ENCODE assay signal across 8 cellular contexts in genomic region chr3:42635111-42635510, GRCh38. TPM values are rescaled to one million over a fixed set of nuclear protein-coding genes. Genes with fewer than 3 reads are reported as not detected.
A peak's percentile ranks its signal among the peaks of the same experiment; 100 is the strongest.
DNase-seq lines count a peak whose midpoint lies in the region; ATAC-seq and TF ChIP-seq lines count a peak whose summit lies in the region.
"Had no signal": no experiment of that assay in that cellular context is flagged by ENCODE, and none has a peak within 500 bp of the region (broad histone marks: within the 10 kb centered on the region; RNA-seq: fewer than 3 reads in every experiment).

No MANE protein-coding gene starts in this region.

- peaks cover 46% of the 10 kb centered on the region for H3K36me3 ChIP-seq in PC-9 (ENCODE audit: low read depth)

- CTCF ChIA-PET in PC-9 (lab: Charles Lee), result no interaction called here

- H3K9me3 ChIP-seq in PC-9 (ENCODE audit: insufficient read depth, low read depth), result no peaks in the 10 kb centered on the region
- H3K9me3 ChIP-seq: gastrocnemius medialis, right atrium auricular region had no signal

- 0 out of 2 replicates have a peak, but pooled peaks have one; percentile 12 for TF ChIP-seq CTCF in PC-9 (conservative IDR thresholded peaks at IDR 0.05)

- DNase-seq in PC-9 (peak in 1 of 2 experiments; percentile 41), glomerular visceral epithelial cell (ENCODE audit: extremely low spot score) (peak; percentile 16), dedifferentiated amniotic fluid mesenchymal stem cell (ENCODE audit: extremely low spot score) (no peak)
- DNase-seq: gastrocnemius medialis had no signal

- no peak overlapping the region for H3K4me3 ChIP-seq in PC-9
- H3K4me3 ChIP-seq: gastrocnemius medialis, right atrium auricular region had no signal

- no peak overlapping the region for H3K27ac ChIP-seq in PC-9
- H3K27ac ChIP-seq: right atrium auricular region had no signal

- H3F3A ChIP-seq in PC-9 (ENCODE audit: insufficient read depth, low read depth), result peaks cover 8% of the 10 kb centered on the region; the same call in 1 of the 2 replicates

- intact Hi-C loops in PC-9 (cut with micrococcal nuclease; ENCODE audit: unreplicated experiment), result no loop called here

- H3K9me2 ChIP-seq in PC-9 (ENCODE audit: insufficient read depth), result no peaks in the 10 kb centered on the region

- H3K4me2 ChIP-seq in PC-9, result no peak overlapping the region

- POLR2A ChIA-PET in PC-9 (lab: Charles Lee; ENCODE audit: unreplicated experiment), result no interaction called here

- no peaks in the 10 kb centered on the region for H3K27me3 ChIP-seq in PC-9 (ENCODE audit: insufficient read depth, low read depth)
- H3K27me3 ChIP-seq: gastrocnemius medialis, right atrium auricular region had no signal

- H2AFZ ChIP-seq in PC-9, result no peak overlapping the region

- ATAC-seq in GM19351 (IDR thresholded peaks at IDR 0.05; ENCODE audit: unreplicated experiment) (peak; percentile 62), GM21576 (IDR thresholded peaks at IDR 0.05; ENCODE audit: unreplicated experiment) (no peak), GM18498 (IDR thresholded peaks at IDR 0.05; ENCODE audit: unreplicated experiment) (no peak)
- ATAC-seq: gastrocnemius medialis had no signal

- H3K79me2 ChIP-seq in PC-9 (ENCODE audit: low read depth), result no peaks in the 10 kb centered on the region

- no peaks in the 10 kb centered on the region for H4K20me1 ChIP-seq in PC-9 (ENCODE audit: insufficient read depth)

- peaks cover 10% of the 10 kb centered on the region; the same call in 1 of the 2 replicates for H3K4me1 ChIP-seq in PC-9 (replicated peaks; ENCODE audit: insufficient read depth)

- no TSS peak for BruUV-seq in PC-9 (replicated peaks; lab: Mats Ljungman, UMichigan)

RNA-seq across cellular contexts. Expression of gene ZBTB47, which starts 18.4 kb away (rescaled TPM):
- total RNA-seq in PC-9 (2021), result 8.1 and 9.6 TPM in 2 replicates

RNA-seq across cellular contexts. Expression of gene NKTR, which starts 34.6 kb away (rescaled TPM):
- total RNA-seq in PC-9 (2021), result 66.0 and 70.5 TPM in 2 replicates

RNA-seq across cellular contexts. Expression of gene SS18L2, which starts 44.5 kb away (rescaled TPM):
- total RNA-seq in PC-9 (2021), result 28.8 and 34.5 TPM in 2 replicates

RNA-seq across cellular contexts. Expression of gene KLHL40, which starts 50.2 kb away (rescaled TPM):
- total RNA-seq in PC-9 (2021), result not detected in 2 replicates

RNA-seq across cellular contexts. Expression of gene SEC22C, which starts 53.3 kb away (rescaled TPM):
- 38.1 and 42.4 TPM in 2 replicates for total RNA-seq in PC-9 (2021)
